18 cellular contexts compared by ENCODE assay signal in the genomic region with DNA sequence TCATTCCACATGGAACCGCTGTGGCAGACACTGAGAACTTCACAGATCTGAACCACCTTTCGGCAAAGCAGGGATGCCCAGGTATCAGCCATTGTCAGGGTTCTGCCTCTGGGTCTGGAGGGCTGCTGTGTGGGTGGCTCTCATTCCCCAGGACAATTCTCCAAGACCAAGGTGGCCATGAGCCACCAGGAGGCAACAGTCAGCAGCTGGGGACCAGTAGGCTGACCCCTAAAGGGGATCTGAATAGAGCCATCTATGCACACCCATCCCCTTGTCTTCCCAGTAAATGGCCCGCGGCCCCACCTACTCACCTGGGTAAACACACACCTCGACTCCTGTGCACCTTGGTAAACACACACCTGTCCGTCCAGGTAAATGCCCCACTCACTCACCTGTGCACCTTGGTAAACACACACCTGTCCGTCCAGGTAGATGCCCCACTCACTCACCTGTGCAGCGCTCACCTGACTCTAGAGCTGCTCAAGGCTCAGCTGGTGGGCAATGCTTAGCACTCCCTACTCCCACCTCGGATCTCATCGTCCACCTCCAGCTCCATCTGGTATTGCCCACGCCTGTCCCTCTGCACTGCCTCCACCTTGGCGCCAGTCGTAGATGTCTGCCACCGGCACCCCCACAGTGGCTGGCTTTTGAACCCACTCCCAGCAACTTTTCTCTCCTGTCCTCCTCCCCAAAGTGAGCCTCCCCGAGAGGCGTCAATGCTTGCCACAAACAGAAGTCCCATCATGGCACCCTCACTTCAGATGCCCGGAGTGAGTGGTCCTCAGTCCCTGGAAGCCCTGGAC. TPM values are rescaled to one million over a fixed set of nuclear protein-coding genes. Genes with fewer than 3 reads are reported as not detected.
DNase-seq lines count a peak whose midpoint lies in the region; ATAC-seq and TF ChIP-seq lines count a peak whose summit lies in the region.
"Had no signal": no experiment of that assay in that cellular context is flagged by ENCODE, and none has a peak within 500 bp of the region (broad histone marks: within the 10 kb centered on the region; RNA-seq: fewer than 3 reads in every experiment).

No MANE protein-coding gene starts in this region.

- H3K36me3 ChIP-seq in brain microvascular endothelial cell (replicated peaks): no peaks in the 10 kb centered on the region
- H3K36me3 ChIP-seq: cardiac muscle cell, lower lobe of right lung, right lobe of liver, suprapubic skin had no signal

- TF ChIP-seq POLR2A in GM18505 (IDR thresholded peaks at IDR 0.05; ENCODE audit: borderline replicate concordance, extremely low read depth, insufficient read depth, insufficient read length): no peak

- H3K27me3 Mint-ChIP-seq in activated CD8-positive, alpha-beta memory T cell treated with anti-CD3 and anti-CD28 coated beads, Interleukin-2, amount 10 ng/mL, durations not matched to agents 7 days and 5 days: peaks cover 48% of the 10 kb centered on the region

- peak; percentile 52 for DNase-seq in activated CD8-positive, alpha-beta memory T cell treated with anti-CD3 and anti-CD28 coated beads for 24 hours
- no peak for DNase-seq in activated CD8-positive, alpha-beta memory T cell treated with anti-CD3 and anti-CD28 coated beads, Interleukin-2, amount 10 ng/mL, durations not matched to agents 7 days and 5 days
- DNase-seq in NCI-H146 treated with DMSO at 0.1 percent for 48 hours (lab: John Stamatoyannopoulos, UW; ENCODE audit: unreplicated experiment): peak; percentile 78
- no peak for DNase-seq in brain microvascular endothelial cell
- DNase-seq in retinal pigment epithelial cell (ENCODE audit: low read depth): no peak
- DNase-seq in putamen (ENCODE audit: low spot score): no peak
- no peak for DNase-seq in T-helper 1 cell
- DNase-seq: activated naive CD4-positive, alpha-beta T cell treated with Interleukin-2 at 50 U/mL for 16 hours; foreskin fibroblast; lower lobe of right lung; MG63; NCI-H2171; stimulated activated CD4-positive, alpha-beta T cell treated with anti-CD3 and anti-CD28 coated beads, Interleukin-1b, Interleukin-23, amount 100 ng/mL, for 48 hours had no signal

- H3K27me3 ChIP-seq in brain microvascular endothelial cell (replicated peaks): peaks cover 32% of the 10 kb centered on the region

- CTCF ChIA-PET in activated CD8-positive, alpha-beta memory T cell treated with anti-CD3 and anti-CD28 coated beads, Interleukin-2, amount 10 ng/mL, durations not matched to agents 7 days and 5 days (lab: Charles Lee): interaction anchor here (2.6 kb wide), 1 partner anchor 462 kb away, joined by 9 read pairs; no protein-coding TSS in a partner anchor

- no peaks in the 10 kb centered on the region for H3K36me3 Mint-ChIP-seq in activated CD8-positive, alpha-beta memory T cell treated with anti-CD3 and anti-CD28 coated beads, Interleukin-2, amount 10 ng/mL, durations not matched to agents 7 days and 5 days

- H3K27ac ChIP-seq in brain microvascular endothelial cell: no peak overlapping the region
- H3K27ac ChIP-seq: cardiac muscle cell, lower lobe of right lung, right lobe of liver, suprapubic skin had no signal

- no peak for ATAC-seq in activated CD8-positive, alpha-beta memory T cell treated with anti-CD3 and anti-CD28 coated beads, Interleukin-2, amount 10 ng/mL, durations not matched to agents 7 days and 5 days
- ATAC-seq in GM18505 (IDR thresholded peaks at IDR 0.05; ENCODE audit: unreplicated experiment): no peak
- ATAC-seq: lower lobe of right lung, right lobe of liver had no signal

- H3K4me3 ChIP-seq in brain microvascular endothelial cell (ENCODE audit: low read depth, low read length): no peak overlapping the region
- H3K4me3 ChIP-seq in retinal pigment epithelial cell (ENCODE audit: low read length): no peak overlapping the region
- H3K4me3 ChIP-seq: cardiac muscle cell, MG63, right lobe of liver had no signal

- no peak overlapping the region for H3K27ac Mint-ChIP-seq in activated CD8-positive, alpha-beta memory T cell treated with anti-CD3 and anti-CD28 coated beads, Interleukin-2, amount 10 ng/mL, durations not matched to agents 7 days and 5 days

- H3K4me3 Mint-ChIP-seq in activated CD8-positive, alpha-beta memory T cell treated with anti-CD3 and anti-CD28 coated beads, Interleukin-2, amount 10 ng/mL, durations not matched to agents 7 days and 5 days: no peak overlapping the region

- peaks cover 27% of the 10 kb centered on the region for H3K4me1 Mint-ChIP-seq in activated CD8-positive, alpha-beta memory T cell treated with anti-CD3 and anti-CD28 coated beads, Interleukin-2, amount 10 ng/mL, durations not matched to agents 7 days and 5 days

- no peaks in the 10 kb centered on the region for H3K9me3 Mint-ChIP-seq in activated CD8-positive, alpha-beta memory T cell treated with anti-CD3 and anti-CD28 coated beads, Interleukin-2, amount 10 ng/mL, durations not matched to agents 7 days and 5 days (ENCODE audit: low read depth)

- TF ChIP-seq CTCF in brain microvascular endothelial cell (IDR thresholded peaks at IDR 0.05; ENCODE audit: low read depth, low read length, missing control alignments) (peak; percentile 18), retinal pigment epithelial cell (conservative IDR thresholded peaks at IDR 0.05; ENCODE audit: low read depth, low read length) (peak; percentile 24)

- in situ Hi-C loops in brain microvascular endothelial cell (cut with HindIII; ENCODE audit: low pct_ligation_motif_present, low sequenced_read_pairs): no loop called here

RNA-seq across cellular contexts. Expression of a gene that starts 10.2 kb away (rescaled TPM):
- total RNA-seq in activated CD8-positive, alpha-beta memory T cell treated with anti-CD3 and anti-CD28 coated beads, Interleukin-2, amount 10 ng/mL, durations not matched to agents 7 days and 5 days: 10 to 100 TPM; 60.6 to 68.1 TPM

RNA-seq across cellular contexts. Expression of a gene that starts 18.2 kb away (rescaled TPM):
- not detected for total RNA-seq in activated CD8-positive, alpha-beta memory T cell treated with anti-CD3 and anti-CD28 coated beads, Interleukin-2, amount 10 ng/mL, durations not matched to agents 7 days and 5 days
- total RNA-seq: cardiac muscle cell, lower lobe of right lung, right lobe of liver, SK-MEL-5, suprapubic skin had no signal

RNA-seq across cellular contexts. Expression of a gene that starts 23.8 kb away (rescaled TPM):
- total RNA-seq in activated CD8-positive, alpha-beta memory T cell treated with anti-CD3 and anti-CD28 coated beads, Interleukin-2, amount 10 ng/mL, durations not matched to agents 7 days and 5 days: 10 to 100 TPM; 19.8 to 21.4 TPM

RNA-seq across cellular contexts. Expression of a gene that starts 37.2 kb away (rescaled TPM):
- total RNA-seq in activated CD8-positive, alpha-beta memory T cell treated with anti-CD3 and anti-CD28 coated beads, Interleukin-2, amount 10 ng/mL, durations not matched to agents 7 days and 5 days: not detected
- total RNA-seq: cardiac muscle cell, lower lobe of right lung, right lobe of liver, SK-MEL-5, suprapubic skin had no signal

RNA-seq across cellular contexts. Expression of a gene that starts 46.1 kb away (rescaled TPM):
- total RNA-seq in activated CD8-positive, alpha-beta memory T cell treated with anti-CD3 and anti-CD28 coated beads, Interleukin-2, amount 10 ng/mL, durations not matched to agents 7 days and 5 days: 10 to 100 TPM; 27.8 TPM

Comparison
In these comparisons a context has a peak if more than half of its experiments do, and no peak if none do; other contexts are left out.
1. DNase-seq: peak in activated CD8-positive, alpha-beta memory T cell treated with anti-CD3 and anti-CD28 coated beads for 24 hours (single experiment) and NCI-H146 treated with DMSO at 0.1 percent for 48 hours (single experiment); none in activated CD8-positive, alpha-beta memory T cell treated with anti-CD3 and anti-CD28 coated beads, Interleukin-2, amount 10 ng/mL, durations not matched to agents 7 days and 5 days (single experiment), brain microvascular endothelial cell (single experiment), retinal pigment epithelial cell (single experiment), putamen (single experiment) and T-helper 1 cell (0 of 5).